Comparison of ENCODE assay signal across 1 cellular context in the genomic region with DNA sequence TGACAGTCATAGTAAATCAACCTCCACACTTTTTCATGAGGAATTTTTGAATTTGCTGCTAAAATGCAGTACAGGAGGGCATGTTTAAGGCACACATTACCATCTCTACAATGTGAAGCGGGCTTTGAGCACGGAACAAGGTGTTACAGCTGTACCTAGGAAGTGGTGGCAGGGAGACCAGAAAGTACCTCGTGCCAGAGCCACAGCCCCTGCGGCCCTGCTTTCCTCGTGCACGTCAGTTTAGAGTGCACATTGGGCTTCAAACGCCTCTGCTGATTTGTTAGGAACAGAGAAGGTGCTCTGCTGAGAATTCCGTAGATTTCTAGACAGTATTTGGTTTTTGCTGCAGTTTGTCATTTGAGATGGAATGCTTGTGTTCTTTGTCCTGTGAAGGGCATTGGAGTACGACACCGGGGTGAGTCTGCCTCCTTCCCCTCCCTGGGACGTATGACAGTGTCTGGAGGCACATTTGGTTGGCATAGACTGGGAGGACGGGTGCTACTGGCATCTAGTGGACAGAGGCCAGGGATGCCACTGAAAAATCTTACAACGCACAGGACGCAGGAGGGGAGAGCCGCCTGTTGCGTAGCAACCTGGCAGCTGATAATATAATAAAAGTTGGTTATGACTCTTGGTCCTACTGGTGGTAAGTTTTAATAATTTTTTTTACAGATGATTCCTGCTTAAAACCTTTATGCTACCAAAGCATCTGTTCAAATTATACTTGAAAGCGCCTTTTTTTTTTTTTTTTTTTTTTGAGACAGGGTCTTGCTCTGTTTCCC.
A peak's percentile ranks its signal among the peaks of the same experiment; 100 is the strongest.
TF ChIP-seq lines count a peak whose summit lies in the region.

No MANE protein-coding gene starts in this region.

TF ChIP-seq in HepG2, 621 proteins besides CTCF, POLR2A, EP300 and RAD21 (continued from another document):
- TF ChIP-seq KAT7 (CRISPR knock-in tag; IDR thresholded peaks at IDR 0.05; ENCODE audit: borderline replicate concordance) (0 out of 2 replicates have a peak, but pooled peaks have one; percentile 29), ZNF546 (CRISPR knock-in tag; conservative IDR thresholded peaks at IDR 0.05) (0 out of 2 replicates have a peak, but pooled peaks have one; percentile 18), STAG1 (CRISPR knock-in tag; IDR thresholded peaks at IDR 0.05) (peak; percentile 24; the same call in 1 of the 2 replicates), ZBTB38 (CRISPR knock-in tag; IDR thresholded peaks at IDR 0.05) (peak; percentile 75), CBX5 (CRISPR knock-in tag; IDR thresholded peaks at IDR 0.05; ENCODE audit: borderline replicate concordance) (0 out of 2 replicates have a peak, but pooled peaks have one; percentile 28), ZNF768 (CRISPR knock-in tag; IDR thresholded peaks at IDR 0.05) (peak; percentile 69), MYC (CRISPR knock-in tag; IDR thresholded peaks at IDR 0.05; ENCODE audit: borderline replicate concordance) (no peak), PRPF4 (IDR thresholded peaks at IDR 0.05; ENCODE audit: low read depth, low read length, poor library complexity, severe bottlenecking) (peak; percentile 34), DPF2 (CRISPR knock-in tag; IDR thresholded peaks at IDR 0.05; ENCODE audit: borderline replicate concordance, low read depth) (no peak), ZNF234 (CRISPR knock-in tag; conservative IDR thresholded peaks at IDR 0.05) (no peak), TARDBP (CRISPR knock-in tag; IDR thresholded peaks at IDR 0.05) (0 out of 2 replicates have a peak, but pooled peaks have one; percentile 28)
- TF ChIP-seq, protein P1, sequence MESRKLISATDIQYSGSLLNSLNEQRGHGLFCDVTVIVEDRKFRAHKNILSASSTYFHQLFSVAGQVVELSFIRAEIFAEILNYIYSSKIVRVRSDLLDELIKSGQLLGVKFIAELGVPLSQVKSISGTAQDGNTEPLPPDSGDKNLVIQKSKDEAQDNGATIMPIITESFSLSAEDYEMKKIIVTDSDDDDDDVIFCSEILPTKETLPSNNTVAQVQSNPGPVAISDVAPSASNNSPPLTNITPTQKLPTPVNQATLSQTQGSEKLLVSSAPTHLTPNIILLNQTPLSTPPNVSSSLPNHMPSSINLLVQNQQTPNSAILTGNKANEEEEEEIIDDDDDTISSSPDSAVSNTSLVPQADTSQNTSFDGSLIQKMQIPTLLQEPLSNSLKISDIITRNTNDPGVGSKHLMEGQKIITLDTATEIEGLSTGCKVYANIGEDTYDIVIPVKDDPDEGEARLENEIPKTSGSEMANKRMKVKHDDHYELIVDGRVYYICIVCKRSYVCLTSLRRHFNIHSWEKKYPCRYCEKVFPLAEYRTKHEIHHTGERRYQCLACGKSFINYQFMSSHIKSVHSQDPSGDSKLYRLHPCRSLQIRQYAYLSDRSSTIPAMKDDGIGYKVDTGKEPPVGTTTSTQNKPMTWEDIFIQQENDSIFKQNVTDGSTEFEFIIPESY (CRISPR knock-in tag; IDR thresholded peaks at IDR 0.05): peak; percentile 87
- TF ChIP-seq, protein P2, sequence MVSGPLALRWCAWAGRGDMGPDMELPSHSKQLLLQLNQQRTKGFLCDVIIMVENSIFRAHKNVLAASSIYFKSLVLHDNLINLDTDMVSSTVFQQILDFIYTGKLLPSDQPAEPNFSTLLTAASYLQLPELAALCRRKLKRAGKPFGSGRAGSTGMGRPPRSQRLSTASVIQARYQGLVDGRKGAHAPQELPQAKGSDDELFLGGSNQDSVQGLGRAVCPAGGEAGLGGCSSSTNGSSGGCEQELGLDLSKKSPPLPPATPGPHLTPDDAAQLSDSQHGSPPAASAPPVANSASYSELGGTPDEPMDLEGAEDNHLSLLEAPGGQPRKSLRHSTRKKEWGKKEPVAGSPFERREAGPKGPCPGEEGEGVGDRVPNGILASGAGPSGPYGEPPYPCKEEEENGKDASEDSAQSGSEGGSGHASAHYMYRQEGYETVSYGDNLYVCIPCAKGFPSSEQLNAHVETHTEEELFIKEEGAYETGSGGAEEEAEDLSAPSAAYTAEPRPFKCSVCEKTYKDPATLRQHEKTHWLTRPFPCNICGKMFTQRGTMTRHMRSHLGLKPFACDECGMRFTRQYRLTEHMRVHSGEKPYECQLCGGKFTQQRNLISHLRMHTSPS (CRISPR knock-in tag; IDR thresholded peaks at IDR 0.05; ENCODE audit: low read depth): peak; percentile 58; the same call in 1 of the 2 replicates
TF ChIP-seq in HepG2: peak in this region for 13.
